17 cellular contexts compared by ENCODE assay signal in genomic region chr13:85529216-85529590, GRCh38.
A peak's percentile ranks its signal among the peaks of the same experiment; 100 is the strongest.
DNase-seq lines count a peak whose midpoint lies in the region; ATAC-seq and TF ChIP-seq lines count a peak whose summit lies in the region.
"Had no signal": no experiment of that assay in that cellular context is flagged by ENCODE, and none has a peak within 500 bp of the region (broad histone marks: within the 10 kb centered on the region; RNA-seq: fewer than 3 reads in every experiment).

No MANE protein-coding gene starts in this region.

- peak; percentile 58 for ATAC-seq in Panc1
- no peak for ATAC-seq in Right ventricle myocardium inferior
- no peak for ATAC-seq in activated CD8-positive, alpha-beta T cell treated with anti-CD3 and anti-CD28 coated beads for 36 hours
- ATAC-seq in GM18870 (IDR thresholded peaks at IDR 0.05; ENCODE audit: unreplicated experiment) = no peak
- ATAC-seq: activated T-cell treated with anti-CD3 and anti-CD28 coated beads, Interleukin-2, amount 50 U/mL, for 4 hours; HCT116 had no signal

- POLR2A ChIA-PET in Panc1 (lab: Charles Lee) = no interaction called here
- POLR2A ChIA-PET in activated CD8-positive, alpha-beta T cell treated with anti-CD3 and anti-CD28 coated beads for 36 hours (lab: Charles Lee) = no interaction called here

- H3K4me1 Mint-ChIP-seq in activated CD8-positive, alpha-beta T cell treated with anti-CD3 and anti-CD28 coated beads for 36 hours (ENCODE audit: low read depth) = no peaks in the 10 kb centered on the region
- H3K4me1 Mint-ChIP-seq: activated naive CD4-positive, alpha-beta T cell treated with anti-CD3 and anti-CD28 coated beads, Interleukin-2, amount 50 U/mL, for 24 hours had no signal

- H3K9me3 Mint-ChIP-seq in activated CD8-positive, alpha-beta T cell treated with anti-CD3 and anti-CD28 coated beads for 36 hours = no peaks in the 10 kb centered on the region
- H3K9me3 Mint-ChIP-seq: activated naive CD4-positive, alpha-beta T cell treated with anti-CD3 and anti-CD28 coated beads, Interleukin-2, amount 50 U/mL, for 24 hours; activated T-cell treated with anti-CD3 and anti-CD28 coated beads, Interleukin-2, amount 50 U/mL, for 4 hours had no signal

- no peaks in the 10 kb centered on the region for H3K27me3 ChIP-seq in Panc1 (ENCODE audit: control insufficient read depth, insufficient read depth, low read length)
- no peaks in the 10 kb centered on the region for H3K27me3 ChIP-seq in neuron (ENCODE audit: insufficient read depth, low read length)
- H3K27me3 ChIP-seq in left ventricle myocardium inferior (ENCODE audit: low read depth) = no peaks in the 10 kb centered on the region
- H3K27me3 ChIP-seq: BLaER1 had no signal

- peak overlapping the region; percentile 54 for H2AFZ ChIP-seq in neuron (ENCODE audit: low read depth, low read length)
- H2AFZ ChIP-seq: parathyroid adenoma had no signal

- no peak overlapping the region for H3K27ac Mint-ChIP-seq in activated CD8-positive, alpha-beta T cell treated with anti-CD3 and anti-CD28 coated beads for 36 hours
- H3K27ac Mint-ChIP-seq: activated naive CD4-positive, alpha-beta T cell treated with anti-CD3 and anti-CD28 coated beads, Interleukin-2, amount 50 U/mL, for 24 hours had no signal

- CTCF ChIA-PET in Panc1 (lab: Charles Lee) = no interaction called here
- CTCF ChIA-PET in activated CD8-positive, alpha-beta T cell treated with anti-CD3 and anti-CD28 coated beads for 36 hours (lab: Charles Lee) = no interaction called here

- H3K27ac ChIP-seq in Panc1 (ENCODE audit: low read length) (peak overlapping the region; percentile 48; the same call in 1 of the 2 replicates), left ventricle myocardium inferior (replicated peaks) (no peak overlapping the region)
- H3K27ac ChIP-seq: BLaER1, parathyroid adenoma had no signal

- no peaks in the 10 kb centered on the region for H3K36me3 Mint-ChIP-seq in activated CD8-positive, alpha-beta T cell treated with anti-CD3 and anti-CD28 coated beads for 36 hours (ENCODE audit: low read depth)
- H3K36me3 Mint-ChIP-seq: activated naive CD4-positive, alpha-beta T cell treated with anti-CD3 and anti-CD28 coated beads, Interleukin-2, amount 50 U/mL, for 24 hours had no signal

- H3K4me3 ChIP-seq in Panc1 (ENCODE audit: low read depth in 2 of 2, low read length in 2 of 2) = peak overlapping the region in 1 of 2 experiments; percentile 24; a peak in 1 of 4 replicates
- H3K4me3 ChIP-seq in epithelial cell of esophagus (ENCODE audit: low read length) = no peak overlapping the region
- H3K4me3 ChIP-seq in neuron (ENCODE audit: low read length) = no peak overlapping the region
- no peak overlapping the region for H3K4me3 ChIP-seq in left ventricle myocardium inferior
- H3K4me3 ChIP-seq: BLaER1 had no signal

- no peaks in the 10 kb centered on the region for H3K9me3 ChIP-seq in Panc1 (ENCODE audit: control insufficient read depth, insufficient read depth, low read depth, low read length)
- H3K9me3 ChIP-seq in neuron (ENCODE audit: low read length) = no peaks in the 10 kb centered on the region
- no peaks in the 10 kb centered on the region for H3K9me3 ChIP-seq in left ventricle myocardium inferior (replicated peaks)
- H3K9me3 ChIP-seq: BLaER1 had no signal

- peaks cover 4% of the 10 kb centered on the region; the same call in 1 of the 2 replicates for H3K4me1 ChIP-seq in Panc1 (ENCODE audit: control insufficient read depth, insufficient read depth, low read length)
- peaks cover 5% of the 10 kb centered on the region for H3K4me1 ChIP-seq in neuron (ENCODE audit: insufficient read depth, low read length)
- no peaks in the 10 kb centered on the region for H3K4me1 ChIP-seq in left ventricle myocardium inferior
- H3K4me1 ChIP-seq: BLaER1, parathyroid adenoma had no signal

- DNase-seq in EH (ENCODE audit: low read depth) (peak; percentile 66), Panc1 (ENCODE audit: low read depth, low spot score) (no peak), epithelial cell of esophagus (ENCODE audit: low read depth) (peak; percentile 34), Right ventricle myocardium inferior (ENCODE audit: missing footprints) (no peak), left ventricle myocardium inferior (no peak)
- DNase-seq in activated CD8-positive, alpha-beta T cell treated with anti-CD3 and anti-CD28 coated beads for 36 hours = no peak
- DNase-seq: activated CD4-positive, alpha-beta T cell treated with anti-CD3 and anti-CD28 coated beads, Interleukin-2, amount 50 U/mL, for 4 hours; activated T-cell treated with anti-CD3 and anti-CD28 coated beads, Interleukin-2, amount 50 U/mL, for 4 hours; DMS153; NCI-H1417 treated with DMSO at 0.1 percent for 48 hours; stimulated activated CD4-positive, alpha-beta T cell treated with anti-CD3 and anti-CD28 coated beads, Interleukin-4, amount 100 ng/mL, for 1 hour had no signal

- in situ Hi-C loops in Panc1 (cut with HindIII; ENCODE audit: low pct_unique_long_range_greater_than_20kb, low sequenced_read_pairs) = no loop called here

- no peak overlapping the region for H3K4me3 Mint-ChIP-seq in activated CD8-positive, alpha-beta T cell treated with anti-CD3 and anti-CD28 coated beads for 36 hours
- H3K4me3 Mint-ChIP-seq: activated naive CD4-positive, alpha-beta T cell treated with anti-CD3 and anti-CD28 coated beads, Interleukin-2, amount 50 U/mL, for 24 hours; activated T-cell treated with anti-CD3 and anti-CD28 coated beads, Interleukin-2, amount 50 U/mL, for 4 hours had no signal

- intact Hi-C loops in Panc1 (cut with micrococcal nuclease; ENCODE audit: unreplicated experiment) (no loop called here), Right ventricle myocardium inferior (cut with DNase I) (no loop called here), left ventricle myocardium inferior (cut with micrococcal nuclease) (no loop called here)
- intact Hi-C loops in activated CD8-positive, alpha-beta T cell treated with anti-CD3 and anti-CD28 coated beads for 36 hours (cut with micrococcal nuclease) = no loop called here

- H3K36me3 ChIP-seq in Panc1 (ENCODE audit: control insufficient read depth, insufficient read depth, low read length) (no peaks in the 10 kb centered on the region), neuron (ENCODE audit: insufficient read depth, low read length) (no peaks in the 10 kb centered on the region), left ventricle myocardium inferior (no peaks in the 10 kb centered on the region)
- H3K36me3 ChIP-seq: BLaER1 had no signal

- no TSS peak for BruUV-seq in Panc1 (replicated peaks; lab: Mats Ljungman, UMichigan)

- H3K27me3 Mint-ChIP-seq in activated CD8-positive, alpha-beta T cell treated with anti-CD3 and anti-CD28 coated beads for 36 hours = no peaks in the 10 kb centered on the region
- H3K27me3 Mint-ChIP-seq: activated naive CD4-positive, alpha-beta T cell treated with anti-CD3 and anti-CD28 coated beads, Interleukin-2, amount 50 U/mL, for 24 hours had no signal

- TF ChIP-seq CTCF in Panc1 (IDR thresholded peaks at IDR 0.05) (no peak), epithelial cell of esophagus (IDR thresholded peaks at IDR 0.05; ENCODE audit: insufficient read depth, low read depth, low read length, missing control alignments) (no peak), left ventricle myocardium inferior (IDR thresholded peaks at IDR 0.05; ENCODE audit: borderline replicate concordance) (no peak)
- no peak for TF ChIP-seq CTCF in activated CD8-positive, alpha-beta T cell treated with anti-CD3 and anti-CD28 coated beads for 36 hours (IDR thresholded peaks at IDR 0.05)

Comparison
In these comparisons a context has a peak if more than half of its experiments do, and no peak if none do; other contexts are left out.
1. DNase-seq: peak in EH (single experiment) and epithelial cell of esophagus (single experiment); none in Panc1 (single experiment), Right ventricle myocardium inferior (single experiment), activated CD8-positive, alpha-beta T cell treated with anti-CD3 and anti-CD28 coated beads for 36 hours (single experiment) and left ventricle myocardium inferior (single experiment).